11 cellular contexts compared by ENCODE assay signal in genomic region chr9:134585746-134586706, GRCh38. TPM values are rescaled to one million over a fixed set of nuclear protein-coding genes. Genes with fewer than 3 reads are reported as not detected.
DNase-seq lines count a peak whose midpoint lies in the region; ATAC-seq, FAIRE-seq and TF ChIP-seq lines count a peak whose summit lies in the region.
"Had no signal": no experiment of that assay in that cellular context is flagged by ENCODE, and none has a peak within 500 bp of the region (broad histone marks: within the 10 kb centered on the region; RNA-seq: fewer than 3 reads in every experiment).

No MANE protein-coding gene starts in this region.

- H3K27ac ChIP-seq in HepG2 (ENCODE audit: extremely low read length, insufficient read depth, low read length), result no peak overlapping the region

- in situ Hi-C loops in HepG2 (cut with HindIII; ENCODE audit: extremely low pct_ligation_motif_present, low pct_unique_long_range_greater_than_20kb), result no loop called here

- TF ChIP-seq POLR2A in HepG2 (IDR thresholded peaks at IDR 0.05; ENCODE audit: insufficient read depth in 1 of 2, low read depth in 2 of 2, low read length in 2 of 2) (no peak), GM12891 (IDR thresholded peaks at IDR 0.05; ENCODE audit: low read depth, low read length) (no peak)

- DNase-seq in BE2C (peak; percentile 67), MG63 (peak; percentile 92), astrocyte of the hippocampus (ENCODE audit: low read depth, low spot score) (peak; percentile 88), mesenteric fat pad (ENCODE audit: low spot score) (peak; percentile 72), SHP77 (lab: John Stamatoyannopoulos, UW) (no peak), NCI-H510A treated with DMSO at 0.1 percent for 48 hours (lab: John Stamatoyannopoulos, UW) (no peak), HepG2 (ENCODE audit: low spot score) (no peak), GM12891 (ENCODE audit: insufficient read length, low spot score) (no peak)
- DNase-seq: activated CD8-positive, alpha-beta T cell treated with anti-CD3 and anti-CD28 coated beads for 36 hours; DMS53; OCI-M1 had no signal

- H3K9ac ChIP-seq in HepG2 (ENCODE audit: insufficient read depth, low read depth, low read length), result no peak overlapping the region

- FAIRE-seq in HepG2 (lab: Jason Lieb, UNC) (no peak), GM12891 (lab: Jason Lieb, UNC) (no peak)

- CTCF ChIA-PET in HepG2 (lab: Yijun Ruan, JAX; ENCODE audit: low intra/inter-chr PET ratio, low total read pairs), result no interaction called here

- no peak; the same call in 2 of the 3 replicates for ATAC-seq in HepG2
- ATAC-seq: activated CD8-positive, alpha-beta T cell treated with anti-CD3 and anti-CD28 coated beads for 36 hours had no signal

- no peak overlapping the region for H3K4me3 ChIP-seq in BE2C (ENCODE audit: low read depth, low read length)
- H3K4me3 ChIP-seq in MG63, result no peak overlapping the region
- H3K4me3 ChIP-seq in HepG2 (replicated peaks in 1 of 3; ENCODE audit: insufficient read depth in 1 of 3, low read depth in 2 of 3, low read length in 3 of 3), result no peak overlapping the region

- H2AFZ ChIP-seq in HepG2 (ENCODE audit: low read length), result no peak overlapping the region

- no peak for TF ChIP-seq EP300 in HepG2 (IDR thresholded peaks at IDR 0.05; ENCODE audit: low read depth in 2 of 2, low read length in 2 of 2)
- no peak for TF ChIP-seq EP300 in HepG2 (CRISPR knock-in tag; IDR thresholded peaks at IDR 0.05; ENCODE audit: borderline replicate concordance)

- TF ChIP-seq CTCF in BE2C (IDR thresholded peaks at IDR 0.05; ENCODE audit: low read depth, low read length) (peak; percentile 13; the same call in 1 of the 2 replicates), HepG2 (CRISPR knock-in tag; IDR thresholded peaks at IDR 0.05) (no peak)

- intact Hi-C loops in HepG2 (cut with micrococcal nuclease; ENCODE audit: unreplicated experiment), result no loop called here

- H4K20me1 ChIP-seq in HepG2 (ENCODE audit: insufficient read depth, low read length), result no peaks in the 10 kb centered on the region

- no peak overlapping the region for H3K4me2 ChIP-seq in HepG2 (ENCODE audit: low read depth, low read length)

- BruUV-seq in HepG2 (replicated peaks; lab: Mats Ljungman, UMichigan), result no TSS peak

- 35% methylated on average over 16 of the region's 28 CpGs for WGBS in HepG2 (ENCODE audit: low lambda C conversion rate)

- H3K36me3 ChIP-seq in BE2C (no peaks in the 10 kb centered on the region), MG63 (no peaks in the 10 kb centered on the region), HepG2 (replicated peaks in 1 of 2; ENCODE audit: control insufficient read depth in 1 of 2, insufficient read depth in 2 of 2, low read length in 2 of 2) (no peaks in the 10 kb centered on the region)

- H3K4me1 ChIP-seq in BE2C (no peaks in the 10 kb centered on the region), HepG2 (ENCODE audit: insufficient read depth, low read length) (peaks cover 11% of the 10 kb centered on the region)

- H3K9me3 ChIP-seq in BE2C (no peaks in the 10 kb centered on the region), MG63 (peaks cover 4% of the 10 kb centered on the region; the same call in 1 of the 2 replicates), HepG2 (ENCODE audit: low read length) (no peaks in the 10 kb centered on the region)

- no peaks in the 10 kb centered on the region for H3K27me3 ChIP-seq in BE2C
- no peaks in the 10 kb centered on the region for H3K27me3 ChIP-seq in MG63
- H3K27me3 ChIP-seq in HepG2 (ENCODE audit: control insufficient read depth in 1 of 2, insufficient read depth in 2 of 2, low read length in 2 of 2), result peaks cover 0 to 22% of the 10 kb centered on the region in 2 experiments; a peak in 3 of 5 replicates

- POLR2A ChIA-PET in HepG2 (lab: Yijun Ruan, JAX), result no interaction called here

- no peaks in the 10 kb centered on the region for H3K79me2 ChIP-seq in HepG2 (ENCODE audit: insufficient read depth, low read length)

- TF ChIP-seq RAD21 in HepG2 (CRISPR knock-in tag; IDR thresholded peaks at IDR 0.05), result no peak

TF ChIP-seq in HepG2, 621 proteins besides CTCF, POLR2A, EP300 and RAD21:
- no peak for TF ChIP-seq HIC2 (CRISPR knock-in tag; IDR thresholded peaks at IDR 0.05; ENCODE audit: low read depth)
- no peak for TF ChIP-seq ELF3 (CRISPR knock-in tag; IDR thresholded peaks at IDR 0.05)
- no peak for TF ChIP-seq ZNF501 (CRISPR knock-in tag; IDR thresholded peaks at IDR 0.05)

TF ChIP-seq in GM12891, 5 proteins besides CTCF, POLR2A, EP300 and RAD21:
- no peak for TF ChIP-seq TAF1 (IDR thresholded peaks at IDR 0.05; ENCODE audit: low read depth, low read length)
- no peak for TF ChIP-seq POU2F2 (IDR thresholded peaks at IDR 0.05; ENCODE audit: low read depth, low read length)
- TF ChIP-seq PAX5 (IDR thresholded peaks at IDR 0.05; ENCODE audit: insufficient read depth, low read length, severe bottlenecking), result no peak
- TF ChIP-seq SPI1 (IDR thresholded peaks at IDR 0.05; ENCODE audit: low read depth, low read length), result no peak
- no peak for TF ChIP-seq POLR2AphosphoS5 (IDR thresholded peaks at IDR 0.05; ENCODE audit: low read depth, low read length)

RNA-seq across cellular contexts. Expression of gene COL5A1, which starts 55.6 kb away (rescaled TPM):
- 2.0 TPM for polyA plus RNA-seq in BE2C (2012; ENCODE audit: insufficient read depth, insufficient read length, low read depth)
- total RNA-seq in MG63 (2014; rRNA removed; shearing (Covaris generic); ENCODE audit: low replicate concordance), result 78.9 and 92.0 TPM in 2 replicates
- 84.7 TPM for total RNA-seq in mesenteric fat pad
- total RNA-seq in HepG2 (2016; rRNA removed; fragmentation: Illumina TruSeq; extraction: Trizol), result not detected in 2 replicates
- not detected in 2 replicates for total RNA-seq in HepG2 (2016; cell fraction: cytosol; rRNA removed; fragmentation: Illumina TruSeq; extraction: Trizol; ENCODE audit: low read depth)
- not detected in 2 replicates for total RNA-seq in HepG2 (2016; cell fraction: insoluble cytoplasmic fraction; rRNA removed; fragmentation: Illumina TruSeq; extraction: Trizol)
- not detected in 2 replicates for total RNA-seq in HepG2 (2016; cell fraction: membrane; rRNA removed; fragmentation: Illumina TruSeq; extraction: Trizol)
- total RNA-seq in HepG2 (2016; cell fraction: nucleus; rRNA removed; fragmentation: Illumina TruSeq; extraction: Trizol), result not detected in 2 replicates
- under 0.01 TPM in 1 of 2 replicates, not detected in the other for polyA plus RNA-seq in HepG2 (2011; rRNA removed)
- under 0.01 TPM in 1 of 2 replicates, not detected in the other for polyA plus RNA-seq in HepG2 (2011; cell fraction: cytosol; rRNA removed)
- polyA plus RNA-seq in HepG2 (2011; cell fraction: nucleus; rRNA removed), result 0.07 and 0.08 TPM in 2 replicates
- not detected in 2 replicates for polyA plus RNA-seq in HepG2 (2012)
- polyA plus RNA-seq in HepG2 (2016; cell fraction: cytosol; fragmentation: Illumina TruSeq; extraction: Trizol; ENCODE audit: low read depth), result not detected in 2 replicates
- not detected in 2 replicates for polyA plus RNA-seq in HepG2 (2016; cell fraction: insoluble cytoplasmic fraction; fragmentation: Illumina TruSeq; extraction: Trizol; ENCODE audit: low read depth)
- polyA plus RNA-seq in HepG2 (2016; cell fraction: membrane; fragmentation: Illumina TruSeq; extraction: Trizol; ENCODE audit: low read depth), result not detected in 2 replicates
- polyA plus RNA-seq in HepG2 (2016; cell fraction: nucleus; fragmentation: Illumina TruSeq; extraction: Trizol; ENCODE audit: insufficient read depth, low read depth), result 0.19 TPM in 1 of 2 replicates, not detected in the other
- polyA minus RNA-seq in HepG2 (2011; rRNA and poly(A)+ RNA removed; ENCODE audit: low replicate concordance), result 0.04 and 20.3 TPM in 2 replicates
- polyA minus RNA-seq in HepG2 (2011; cell fraction: cytosol; rRNA and poly(A)+ RNA removed), result 0.20 TPM in 1 of 2 replicates, not detected in the other
- polyA minus RNA-seq in HepG2 (2011; cell fraction: nucleus; rRNA and poly(A)+ RNA removed), result not detected in 2 replicates
- polyA plus RNA-seq in GM12891 (2012; ENCODE audit: low read depth, missing spikeins), result 0.81 TPM

Comparison
In these comparisons a context has a peak if more than half of its experiments do, and no peak if none do; other contexts are left out.
1. DNase-seq: peak in BE2C (single experiment), MG63 (single experiment), astrocyte of the hippocampus (single experiment) and mesenteric fat pad (single experiment); none in SHP77 (0 of 2), NCI-H510A treated with DMSO at 0.1 percent for 48 hours (single experiment), HepG2 (single experiment) and GM12891 (single experiment).
2. RNA of gene COL5A1, which starts 55.6 kb away (total RNA-seq): 78.9 to 92.0 TPM in MG63 and 84.7 TPM in mesenteric fat pad (single experiment); not detected in HepG2; every median in the first group is over 10 times any median in the second.